In the genomic region with DNA sequence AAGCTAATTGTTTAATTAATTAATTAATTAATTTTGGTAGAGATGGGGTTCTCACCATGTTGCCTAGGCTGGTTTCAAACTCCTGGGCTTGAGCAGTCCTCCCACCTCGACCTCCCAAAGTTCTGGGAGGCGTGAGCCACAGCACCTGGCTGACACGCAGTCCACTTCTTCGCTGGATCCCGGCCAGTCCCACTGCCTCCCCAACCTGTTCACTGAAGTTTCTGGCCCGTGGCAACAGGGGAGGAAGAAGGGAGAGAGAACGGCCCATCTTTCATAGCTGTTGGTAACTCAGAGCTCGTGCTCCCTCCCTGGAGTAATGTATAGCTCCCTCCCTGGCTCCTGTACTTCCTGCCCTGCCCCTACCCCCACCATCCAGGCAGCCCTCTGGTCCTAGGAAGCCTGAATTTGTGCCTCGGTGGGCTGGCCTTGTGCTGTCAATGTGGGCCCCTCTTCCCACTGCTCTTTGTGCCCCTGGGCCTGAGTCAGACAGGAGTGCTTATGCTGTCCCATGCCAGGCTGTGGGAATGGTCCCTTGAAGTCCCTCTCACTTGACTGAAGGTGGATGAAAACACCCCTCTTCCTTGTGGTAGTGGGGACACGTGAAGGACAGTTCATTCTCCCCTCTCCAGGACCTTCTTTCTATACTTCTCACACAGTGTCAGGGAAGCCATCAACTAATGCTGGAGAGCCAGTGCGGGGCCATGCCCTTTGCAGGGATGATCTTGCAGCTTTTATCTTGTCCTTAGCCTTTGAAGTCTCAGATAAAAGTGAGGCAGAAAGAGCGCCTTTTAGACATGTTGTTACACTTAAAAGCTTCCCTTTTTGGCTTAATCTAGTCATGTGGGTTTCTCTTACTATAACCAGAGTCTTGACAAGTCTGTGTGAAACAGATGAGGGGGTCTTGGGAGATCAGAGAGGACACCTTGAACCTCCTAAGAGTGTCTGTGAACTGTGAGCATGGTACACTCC, we compare ENCODE assay signal across 16 cellular contexts. TPM values are rescaled to one million over a fixed set of nuclear protein-coding genes. Genes with fewer than 3 reads are reported as not detected.
"Had no signal": no experiment of that assay in that cellular context is flagged by ENCODE, and none has a peak within 500 bp of the region (broad histone marks: within the 10 kb centered on the region; RNA-seq: fewer than 3 reads in every experiment).

No MANE protein-coding gene starts in this region.

- H3K9me3 ChIP-seq: tibial nerve had no signal

- H3K27me3 ChIP-seq: tibial nerve had no signal

- H3K4me3 Mint-ChIP-seq: activated CD4-positive, alpha-beta T cell treated with anti-CD3 and anti-CD28 coated beads for 36 hours; activated naive CD4-positive, alpha-beta T cell treated with anti-CD3 and anti-CD28 coated beads, Interleukin-2, amount 50 U/mL, for 24 hours; activated T-cell treated with anti-CD3 and anti-CD28 coated beads, Interleukin-2, amount 50 U/mL, for 72 hours; endodermal cell; nephron had no signal

- H3K27ac Mint-ChIP-seq: activated CD4-positive, alpha-beta T cell treated with anti-CD3 and anti-CD28 coated beads for 36 hours; activated naive CD4-positive, alpha-beta T cell treated with anti-CD3 and anti-CD28 coated beads, Interleukin-2, amount 50 U/mL, for 24 hours; activated T-cell treated with anti-CD3 and anti-CD28 coated beads, Interleukin-2, amount 50 U/mL, for 72 hours; endodermal cell had no signal

- DNase-seq: activated CD4-positive, alpha-beta T cell treated with anti-CD3 and anti-CD28 coated beads for 36 hours; activated CD4-positive, alpha-beta T cell treated with anti-CD3 and anti-CD28 coated beads, Interleukin-2, amount 50 U/mL, for 48 hours; activated effector memory CD4-positive, alpha-beta T cell treated with anti-CD3 and anti-CD28 coated beads, Interleukin-2, amount 50 U/mL, for 16 hours; activated T-cell treated with anti-CD3 and anti-CD28 coated beads, Interleukin-2, amount 50 U/mL, for 72 hours; amniotic stem cell; endodermal cell; foreskin fibroblast; nucleus accumbens; stimulated activated CD4-positive, alpha-beta T cell treated with anti-CD3 and anti-CD28 coated beads, Interleukin-12 subunit alpha, Interleukin-12 subunit beta, amount 100 ng/mL, for 4 hours; stimulated activated CD4-positive, alpha-beta T cell treated with anti-CD3 and anti-CD28 coated beads, Interleukin-1b, Interleukin-23, amount 100 ng/mL, for 48 hours; stimulated activated naive CD8-positive, alpha-beta T cell treated with anti-CD3 and anti-CD28 coated beads, Interleukin-15, Interleukin-2, amounts not matched to agents 100 U/mL and 50 U/mL, for 24 hours had no signal

- H3K27ac ChIP-seq: epithelial cell of prostate had no signal

- ATAC-seq: activated CD4-positive, alpha-beta T cell treated with anti-CD3 and anti-CD28 coated beads for 36 hours; activated T-cell treated with anti-CD3 and anti-CD28 coated beads, Interleukin-2, amount 50 U/mL, for 72 hours; stimulated activated naive CD8-positive, alpha-beta T cell treated with anti-CD3 and anti-CD28 coated beads, Interleukin-15, Interleukin-2, amounts not matched to agents 100 U/mL and 50 U/mL, for 24 hours had no signal

- H3K27me3 Mint-ChIP-seq: activated naive CD4-positive, alpha-beta T cell treated with anti-CD3 and anti-CD28 coated beads, Interleukin-2, amount 50 U/mL, for 24 hours had no signal

- H3K9me3 Mint-ChIP-seq: activated naive CD4-positive, alpha-beta T cell treated with anti-CD3 and anti-CD28 coated beads, Interleukin-2, amount 50 U/mL, for 24 hours; activated T-cell treated with anti-CD3 and anti-CD28 coated beads, Interleukin-2, amount 50 U/mL, for 72 hours; endodermal cell; nephron had no signal

- H3K4me3 ChIP-seq: tibial nerve had no signal

RNA-seq across cellular contexts. Expression of a gene that starts 38.1 kb away (rescaled TPM):
- total RNA-seq: activated CD4-positive, alpha-beta T cell treated with anti-CD3 and anti-CD28 coated beads for 36 hours; activated T-cell treated with anti-CD3 and anti-CD28 coated beads, Interleukin-2, amount 50 U/mL, for 72 hours; T-helper 2 cell treated with Interferon-gamma antibody and Interleukin-4, amounts not matched to agents 100 ng/mL and 5 ng/mL, for 36 hours had no signal
